8 cellular contexts compared by ENCODE assay signal in genomic region chr7:2530076-2530967, GRCh38. TPM values are rescaled to one million over a fixed set of nuclear protein-coding genes. Genes with fewer than 3 reads are reported as not detected.
A peak's percentile ranks its signal among the peaks of the same experiment; 100 is the strongest.
DNase-seq lines count a peak whose midpoint lies in the region; ATAC-seq and TF ChIP-seq lines count a peak whose summit lies in the region.

No MANE protein-coding gene starts in this region.

- intact Hi-C loops in lower lobe of right lung (cut with DNase I) (no loop called here), stomach (cut with DNase I; ENCODE audit: low total_unique reads) (no loop called here)

- no peaks in the 10 kb centered on the region for H3K27me3 ChIP-seq in lower lobe of right lung (ENCODE audit: low read depth)
- H3K27me3 ChIP-seq in stomach, result peaks cover 0 to 40% (median 0%) of the 10 kb centered on the region in 3 donors

- H3K36me3 ChIP-seq in lower lobe of right lung, result peaks cover 37% of the 10 kb centered on the region
- peaks cover 9 to 35% (median 25%) of the 10 kb centered on the region in 4 donors for H3K36me3 ChIP-seq in stomach

- peaks cover 46% of the 10 kb centered on the region for H3K4me1 Mint-ChIP-seq in activated naive CD8-positive, alpha-beta T cell (ENCODE audit: low read depth)

- H3K9me3 Mint-ChIP-seq in activated naive CD8-positive, alpha-beta T cell (ENCODE audit: low read depth), result no peaks in the 10 kb centered on the region

- H3K36me3 Mint-ChIP-seq in activated naive CD8-positive, alpha-beta T cell, result no peaks in the 10 kb centered on the region

- ATAC-seq in HG02798 (IDR thresholded peaks at IDR 0.05; ENCODE audit: poor library complexity, unreplicated experiment) (peak; percentile 37), lower lobe of right lung (peak; percentile 49 to 69)

- no peaks in the 10 kb centered on the region for H3K27me3 Mint-ChIP-seq in activated naive CD8-positive, alpha-beta T cell

- H3K4me3 Mint-ChIP-seq in activated naive CD8-positive, alpha-beta T cell, result peak overlapping the region; percentile 81

- peaks cover 68% of the 10 kb centered on the region for H3K4me1 ChIP-seq in lower lobe of right lung
- H3K4me1 ChIP-seq in stomach, result peaks cover 62 to 66% (median 63%) of the 10 kb centered on the region in 4 donors

- peak overlapping the region; percentile 93 for H3K27ac Mint-ChIP-seq in activated naive CD8-positive, alpha-beta T cell

- WGBS in stomach, 5 donors, result 45 to 72% (median 61%) methylated on average over 14 to 16 of the region's 16 CpGs

- no peak for TF ChIP-seq EP300 in stomach (IDR thresholded peaks at IDR 0.05)

- H3K27ac ChIP-seq in lower lobe of right lung (peak overlapping the region; percentile 88), stomach (peak overlapping the region; percentile 63 to 92 (median 88))

- H3K4me3 ChIP-seq in lower lobe of right lung, result peak overlapping the region; percentile 19
- no peak overlapping the region for H3K4me3 ChIP-seq in stomach

- no peak for TF ChIP-seq CTCF in lower lobe of right lung (IDR thresholded peaks at IDR 0.05)
- TF ChIP-seq CTCF in stomach (IDR thresholded peaks at IDR 0.05), result no peak

- H3K9me3 ChIP-seq in lower lobe of right lung (no peaks in the 10 kb centered on the region), stomach (no peaks in the 10 kb centered on the region)

- DNase-seq in CMK (ENCODE audit: low read depth) (peak; percentile 55), SKM-1 treated with dmso at 0.1 percent for 144 hours (lab: John Stamatoyannopoulos, UW; ENCODE audit: unreplicated experiment) (peak; percentile 91), lower lobe of right lung (peak; percentile 78), stomach (no peak), NCI-H1092 treated with DMSO at 0.1 percent for 48 hours (lab: John Stamatoyannopoulos, UW) (no peak), ecto neural progenitor cell (ENCODE audit: low spot score) (no peak)

- TF ChIP-seq POLR2A in stomach (IDR thresholded peaks at IDR 0.05), result no peak

RNA-seq across cellular contexts. Expression of gene LFNG, which starts 10.7 kb away (rescaled TPM):
- 42.6 TPM for total RNA-seq in lower lobe of right lung
- 100 to 1,000 TPM in 1 of 5 donors, 10 to 100 TPM in 3, 1 to 10 TPM in 1; 8.0 to 103 (median 36.2) TPM for total RNA-seq in stomach
- polyA plus RNA-seq in stomach, result 10 to 100 TPM; 11.8 to 15.4 (median 14.1) TPM

RNA-seq across cellular contexts. Expression of gene BRAT1, which starts 25.0 kb away (rescaled TPM):
- 24.4 TPM for total RNA-seq in lower lobe of right lung
- total RNA-seq in stomach, result 100 to 1,000 TPM in 1 of 5 donors, 10 to 100 TPM in 4; 16.3 to 119 (median 35.7) TPM
- polyA plus RNA-seq in stomach, result 10 to 100 TPM; 23.5 to 25.2 (median 23.5) TPM

RNA-seq across cellular contexts. Expression of gene IQCE, which starts 28.5 kb away (rescaled TPM):
- total RNA-seq in lower lobe of right lung (32.0 TPM), stomach (100 to 1,000 TPM in 1 of 5 donors, 10 to 100 TPM in 3, 1 to 10 TPM in 1; 1.8 to 248 (median 49.1) TPM)
- polyA plus RNA-seq in stomach, result 10 to 100 TPM in 1 of 3 donors, 1 to 10 TPM in 2; 3.0 to 10.5 (median 7.5) TPM

RNA-seq across cellular contexts. Expression of gene GRIFIN, which starts 54.1 kb away (rescaled TPM):
- total RNA-seq in lower lobe of right lung (not detected), stomach (not detected)
- not detected for polyA plus RNA-seq in stomach

Comparison
In these comparisons a context has a peak if more than half of its experiments do, and no peak if none do; other contexts are left out.
1. DNase-seq: peak in CMK (single experiment), SKM-1 treated with dmso at 0.1 percent for 144 hours (single experiment) and lower lobe of right lung (single experiment); none in stomach (single experiment), NCI-H1092 treated with DMSO at 0.1 percent for 48 hours (single experiment) and ecto neural progenitor cell (single experiment).